ENCODE assay signal across 8 cellular contexts in genomic region chr1:119648620-119649004, GRCh38. TPM values are rescaled to one million over a fixed set of nuclear protein-coding genes. Genes with fewer than 3 reads are reported as not detected.
A peak's percentile ranks its signal among the peaks of the same experiment; 100 is the strongest.
DNase-seq lines count a peak whose midpoint lies in the region; ATAC-seq and TF ChIP-seq lines count a peak whose summit lies in the region.

No MANE protein-coding gene starts in this region.

- H3K36me3 Mint-ChIP-seq in MCF 10A (ENCODE audit: insufficient read depth, unreplicated experiment) (no peaks in the 10 kb centered on the region), memory B cell (no peaks in the 10 kb centered on the region)

- CTCF ChIA-PET in MCF 10A (lab: Yijun Ruan, JAX): interaction anchor here (0.6 to 3.7 kb wide), 9 partner anchors 13 to 1816 kb away, joined by 3 to 51 read pairs (median 6); no protein-coding TSS in a partner anchor

- H3K4me3 Mint-ChIP-seq in MCF 10A (ENCODE audit: unreplicated experiment) (peak overlapping the region; percentile 84), memory B cell (peak overlapping the region; percentile 69)

- H3K27ac ChIP-seq in heart right ventricle (peak overlapping the region; percentile 79 to 97 (median 93)), upper lobe of right lung (peak overlapping the region; percentile 87)

- 12 to 15% methylated on average over 10 of the region's 10 CpGs for WGBS in heart right ventricle, 2 donors

- H3K36me3 ChIP-seq in heart right ventricle (no peaks in the 10 kb centered on the region), upper lobe of right lung (no peaks in the 10 kb centered on the region)

- DNase-seq in heart right ventricle (no peak), Right ventricle myocardium inferior (ENCODE audit: missing footprints) (no peak), MCF 10A (ENCODE audit: unreplicated experiment) (no peak), memory B cell (ENCODE audit: low spot score in 2 of 2) (no peak), upper lobe of right lung (no peak), COLO668 (lab: John Stamatoyannopoulos, UW; ENCODE audit: unreplicated experiment) (no peak)

- no peaks in the 10 kb centered on the region for H3K9me3 Mint-ChIP-seq in MCF 10A (ENCODE audit: unreplicated experiment)
- H3K9me3 Mint-ChIP-seq in memory B cell: no peaks in the 10 kb centered on the region

- H3K9me3 ChIP-seq in heart right ventricle (no peaks in the 10 kb centered on the region), upper lobe of right lung (no peaks in the 10 kb centered on the region)

- TF ChIP-seq CTCF in heart right ventricle (IDR thresholded peaks at IDR 0.05): no peak
- no peak for TF ChIP-seq CTCF in MCF 10A (IDR thresholded peaks at IDR 0.05; ENCODE audit: unreplicated experiment)
- no peak for TF ChIP-seq CTCF in upper lobe of right lung (IDR thresholded peaks at IDR 0.05)

- H3K27me3 Mint-ChIP-seq in MCF 10A (ENCODE audit: insufficient read depth, unreplicated experiment): peaks cover 14% of the 10 kb centered on the region
- H3K27me3 Mint-ChIP-seq in memory B cell: peaks cover 34% of the 10 kb centered on the region

- POLR2A ChIA-PET in MCF 10A (lab: Yijun Ruan, JAX): interaction anchor here (0.6 to 12.4 kb wide), 20 partner anchors 8 to 1670 kb away, joined by 3 to 161 read pairs (median 6); partner anchors contain the start of gene SEC22B

- BruUV-seq in MCF 10A (replicated peaks; lab: Mats Ljungman, UMichigan): TSS peak; percentile 36

- intact Hi-C loops in heart right ventricle (cut with DNase I) (no loop called here), Right ventricle myocardium inferior (cut with DNase I) (loop anchor here (1.0 to 5.0 kb wide), 2 partner anchors 17 to 36 kb away; no protein-coding TSS in a partner anchor), MCF 10A (cut with micrococcal nuclease) (loop anchor here (5.0 kb wide), 1 partner anchor 36 kb away; no protein-coding TSS in a partner anchor), upper lobe of right lung (cut with DNase I) (no loop called here)

- peaks cover 0 to 18% (median 0%) of the 10 kb centered on the region in 7 donors for H3K27me3 ChIP-seq in heart right ventricle
- no peaks in the 10 kb centered on the region for H3K27me3 ChIP-seq in upper lobe of right lung

- H3K4me1 ChIP-seq in heart right ventricle (peaks cover 0 to 41% (median 21%) of the 10 kb centered on the region in 9 donors), upper lobe of right lung (peaks cover 15% of the 10 kb centered on the region)

- H3K4me1 Mint-ChIP-seq in MCF 10A (ENCODE audit: insufficient read depth, unreplicated experiment) (peaks cover 45% of the 10 kb centered on the region), memory B cell (peaks cover 7% of the 10 kb centered on the region)

- H3K27ac Mint-ChIP-seq in MCF 10A (ENCODE audit: low read depth, unreplicated experiment) (peak overlapping the region; percentile 90), memory B cell (no peak overlapping the region)

- no peak for ATAC-seq in heart right ventricle
- no peak for ATAC-seq in Right ventricle myocardium inferior
- ATAC-seq in memory B cell (ENCODE audit: low read depth): no peak
- no peak for ATAC-seq in upper lobe of right lung
- no peak for ATAC-seq in HG02870 (IDR thresholded peaks at IDR 0.05; ENCODE audit: unreplicated experiment)
- ATAC-seq in HG03571 (IDR thresholded peaks at IDR 0.05; ENCODE audit: unreplicated experiment): no peak

- H3K4me3 ChIP-seq in heart right ventricle: peak overlapping the region; percentile 85 to 98 (median 94)
- H3K4me3 ChIP-seq in upper lobe of right lung: peak overlapping the region; percentile 76

RNA-seq across cellular contexts. Expression of gene ZNF697, which starts 0.5 kb away (rescaled TPM):
- total RNA-seq in heart right ventricle (10 to 100 TPM in 7 of 10 donors, 1 to 10 TPM in 3; 7.7 to 14.1 (median 10.4) TPM), Right ventricle myocardium inferior (8.8 TPM), MCF 10A (2022) (12.2 and 13.2 TPM in 2 replicates), upper lobe of right lung (11.4 TPM)
- 1 to 10 TPM; 2.3 to 3.1 TPM for polyA plus RNA-seq in heart right ventricle

Comparison
In these comparisons a context has a peak if more than half of its experiments do, and no peak if none do; other contexts are left out.
1. intact Hi-C loops: an anchor here in Right ventricle myocardium inferior (1.0 to 5.0 kb wide) and MCF 10A (5.0 kb wide); none called in heart right ventricle and upper lobe of right lung.